ENCODE assay signal across 8 cellular contexts in genomic region chr21:17610862-17611261, GRCh38. TPM values are rescaled to one million over a fixed set of nuclear protein-coding genes. Genes with fewer than 3 reads are reported as not detected.
DNase-seq lines count a peak whose midpoint lies in the region; FAIRE-seq and TF ChIP-seq lines count a peak whose summit lies in the region.

No MANE protein-coding gene starts in this region.

- no peaks in the 10 kb centered on the region for H3K9me2 ChIP-seq in Loucy (replicated peaks; ENCODE audit: low read depth, low read length)

- peaks cover 0 to 6% (median 0%) of the 10 kb centered on the region in 11 experiments; a peak in 1 of 22 replicates for H3K9me3 ChIP-seq in BLaER1 treated with 17β-estradiol and CSF1 and Interleukin-3, amounts not matched to agents 10 nM and 100 nM (replicated peaks in 1 of 11)
- H3K9me3 ChIP-seq in Loucy (ENCODE audit: insufficient read depth, low read depth, low read length): no peaks in the 10 kb centered on the region

- peak; percentile 29 for DNase-seq in medulla oblongata (ENCODE audit: extremely low spot score)
- peak; percentile 4 for DNase-seq in urothelium cell line (ENCODE audit: low spot score)
- no peak for DNase-seq in islet precursor cell
- DNase-seq in NOMO-1 treated with dmso at 0.1 percent for 144 hours (lab: John Stamatoyannopoulos, UW; ENCODE audit: unreplicated experiment): no peak
- no peak for DNase-seq in NCI-H446 treated with DMSO at 0.1 percent for 48 hours (lab: John Stamatoyannopoulos, UW)

- peaks cover 65% of the 10 kb centered on the region for H3K79me2 ChIP-seq in Loucy (ENCODE audit: insufficient read depth, low read length)

- peak overlapping the region; percentile 73 to 91 (median 82) for H3K4me2 ChIP-seq in BLaER1 treated with 17β-estradiol and CSF1 and Interleukin-3, amounts not matched to agents 10 nM and 100 nM
- peak overlapping the region; percentile 95 for H3K4me2 ChIP-seq in Loucy (ENCODE audit: low read depth, low read length, poor library complexity, severe bottlenecking)

- H3K9ac ChIP-seq in BLaER1 treated with 17β-estradiol and CSF1 and Interleukin-3, amounts not matched to agents 10 nM and 100 nM: peak overlapping the region; percentile 85 to 96 (median 93)
- H3K9ac ChIP-seq in Loucy (ENCODE audit: low read depth, low read length, poor library complexity, severe bottlenecking): peak overlapping the region; percentile 91

- peaks cover 0 to 53% (median 34%) of the 10 kb centered on the region in 11 experiments; a peak in 15 of 22 replicates for H4K20me1 ChIP-seq in BLaER1 treated with 17β-estradiol and CSF1 and Interleukin-3, amounts not matched to agents 10 nM and 100 nM
- H4K20me1 ChIP-seq in Loucy (ENCODE audit: insufficient read depth, low read length, poor library complexity, severe bottlenecking): peaks cover 55% of the 10 kb centered on the region

- TF ChIP-seq CTCF in Loucy (conservative IDR thresholded peaks at IDR 0.05; ENCODE audit: low read length) (no peak), brain (conservative IDR thresholded peaks at IDR 0.05) (no peak)

- H3K27ac ChIP-seq in BLaER1 treated with 17β-estradiol and CSF1 and Interleukin-3, amounts not matched to agents 10 nM and 100 nM: peak overlapping the region in 10 of 11 experiments; percentile 83 to 95 (median 93); a peak in 20 of 22 replicates

- peak overlapping the region; percentile 94 to 99 (median 96) for H3K27ac Mint-ChIP-seq in brain

- peaks cover 10 to 21% (median 13%) of the 10 kb centered on the region in 10 experiments for H3K4me1 ChIP-seq in BLaER1 treated with 17β-estradiol and CSF1 and Interleukin-3, amounts not matched to agents 10 nM and 100 nM
- peaks cover 48% of the 10 kb centered on the region for H3K4me1 ChIP-seq in Loucy (ENCODE audit: insufficient read depth, low read length, poor library complexity, severe bottlenecking)

- H2AFZ ChIP-seq in Loucy (ENCODE audit: low read length): peak overlapping the region; percentile 44; the same call in 1 of the 2 replicates

- peak overlapping the region; percentile 79 to 99 (median 94) for H3K4me3 ChIP-seq in BLaER1 treated with 17β-estradiol and CSF1 and Interleukin-3, amounts not matched to agents 10 nM and 100 nM
- peak overlapping the region; percentile 80 for H3K4me3 ChIP-seq in Loucy (ENCODE audit: low read length, poor library complexity, severe bottlenecking)

- FAIRE-seq in urothelium cell line (lab: Jason Lieb, UNC): no peak

- H3K4me1 Mint-ChIP-seq in brain: peaks cover 49% of the 10 kb centered on the region

- no peaks in the 10 kb centered on the region for H3K27me3 Mint-ChIP-seq in brain

- H3K4me3 Mint-ChIP-seq in brain: peak overlapping the region; percentile 87 to 96 (median 95)

- no peaks in the 10 kb centered on the region for H3K9me3 Mint-ChIP-seq in brain

- H3F3A ChIP-seq in Loucy (ENCODE audit: low read depth): peaks cover 5% of the 10 kb centered on the region; the same call in 1 of the 2 replicates

- H3K27me3 ChIP-seq in BLaER1 treated with 17β-estradiol and CSF1 and Interleukin-3, amounts not matched to agents 10 nM and 100 nM: no peaks in the 10 kb centered on the region
- no peaks in the 10 kb centered on the region for H3K27me3 ChIP-seq in Loucy (ENCODE audit: insufficient read depth, low read length, poor library complexity, severe bottlenecking)

- peaks cover 31% of the 10 kb centered on the region for H3K36me3 Mint-ChIP-seq in brain

- peaks cover 0 to 48% (median 36%) of the 10 kb centered on the region in 11 experiments; a peak in 20 of 22 replicates for H3K36me3 ChIP-seq in BLaER1 treated with 17β-estradiol and CSF1 and Interleukin-3, amounts not matched to agents 10 nM and 100 nM
- H3K36me3 ChIP-seq in Loucy (ENCODE audit: insufficient read depth, low read length): peaks cover 5% of the 10 kb centered on the region

RNA-seq across cellular contexts. Expression of gene BTG3, which starts 1.8 kb away (rescaled TPM):
- polyA plus RNA-seq in brain (ENCODE audit: insufficient read depth, low read depth, low replicate concordance): 65.4 TPM

Comparison
In these comparisons a context has a peak if more than half of its experiments do, and no peak if none do; other contexts are left out.
1. DNase-seq: peak in medulla oblongata (single experiment) and urothelium cell line (single experiment); none in islet precursor cell (single experiment), NOMO-1 treated with dmso at 0.1 percent for 144 hours (single experiment) and NCI-H446 treated with DMSO at 0.1 percent for 48 hours (single experiment).